5 cellular contexts compared by ENCODE assay signal in the genomic region with DNA sequence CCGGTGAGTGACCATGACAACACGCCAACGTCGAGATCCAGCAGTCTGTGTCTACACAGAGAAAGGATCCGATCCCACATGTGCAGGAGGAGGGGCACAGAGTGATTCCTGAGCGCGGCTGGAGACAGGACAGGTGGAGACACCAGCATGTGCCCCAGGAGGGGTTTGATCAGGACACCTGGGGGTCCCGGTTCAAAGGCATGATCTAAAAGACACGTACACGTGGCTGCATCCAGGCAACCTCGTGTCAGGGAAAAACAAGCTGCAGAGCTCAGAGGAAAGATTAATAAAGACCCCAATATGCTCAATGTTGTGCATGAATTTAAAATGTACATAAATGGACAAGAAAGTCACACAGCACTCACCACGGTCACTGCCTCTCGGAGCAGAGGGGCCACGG.
"Had no signal": no experiment of that assay in that cellular context is flagged by ENCODE, and none has a peak within 500 bp of the region (broad histone marks: within the 10 kb centered on the region; RNA-seq: fewer than 3 reads in every experiment).

No MANE protein-coding gene starts in this region.

- H3K36me3 Mint-ChIP-seq: IgD-negative memory B cell had no signal

- H3K4me3 ChIP-seq: GM23248 had no signal

- H3K4me3 Mint-ChIP-seq: IgD-negative memory B cell had no signal

- H2AFZ ChIP-seq: GM23248 had no signal

- H3K4me1 Mint-ChIP-seq: IgD-negative memory B cell had no signal

- H3K27ac ChIP-seq: GM23248 had no signal

- H3K9ac ChIP-seq: GM23248 had no signal

- H3K27ac Mint-ChIP-seq: IgD-negative memory B cell had no signal

- DNase-seq: GM23248, GOT3, H7, HCEC 1CT had no signal

- H3K9me3 Mint-ChIP-seq: IgD-negative memory B cell had no signal
